In genomic region chr2:99974275-99974674, GRCh38 we compare ENCODE assay signal across 14 cellular contexts.
A peak's percentile ranks its signal among the peaks of the same experiment; 100 is the strongest.
DNase-seq lines count a peak whose midpoint lies in the region; ATAC-seq and TF ChIP-seq lines count a peak whose summit lies in the region.
"Had no signal": no experiment of that assay in that cellular context is flagged by ENCODE, and none has a peak within 500 bp of the region (broad histone marks: within the 10 kb centered on the region; RNA-seq: fewer than 3 reads in every experiment).

No MANE protein-coding gene starts in this region.

- no peaks in the 10 kb centered on the region for H3K27me3 ChIP-seq in osteoblast (ENCODE audit: insufficient read depth, low read length)
- H3K27me3 ChIP-seq: SJSA1, testis had no signal

- peaks cover 19% of the 10 kb centered on the region for H3K4me1 Mint-ChIP-seq in activated CD4-positive, alpha-beta T cell treated with anti-CD3 and anti-CD28 coated beads for 36 hours
- peaks cover 53% of the 10 kb centered on the region for H3K4me1 Mint-ChIP-seq in brain

- peak overlapping the region; percentile 70 for H3K27ac ChIP-seq in osteoblast (ENCODE audit: low read depth, low read length)
- H3K27ac ChIP-seq: SJSA1, testis had no signal

- no peaks in the 10 kb centered on the region for H3K36me3 ChIP-seq in osteoblast (ENCODE audit: insufficient read depth, low read length)
- H3K36me3 ChIP-seq: SJSA1 had no signal

- H3K4me1 ChIP-seq in osteoblast (ENCODE audit: insufficient read depth, low read length), result peaks cover 44% of the 10 kb centered on the region
- H3K4me1 ChIP-seq: SJSA1, testis had no signal

- H3K79me2 ChIP-seq in osteoblast (ENCODE audit: insufficient read depth, low read length), result no peaks in the 10 kb centered on the region

- TF ChIP-seq CTCF in brain (conservative IDR thresholded peaks at IDR 0.05) (no peak), osteoblast (IDR thresholded peaks at IDR 0.05; ENCODE audit: extremely low read depth, low read depth, low read length) (no peak)

- H3K4me3 ChIP-seq in osteoblast (ENCODE audit: insufficient read depth, low read length), result no peak overlapping the region
- H3K4me3 ChIP-seq: SJSA1, testis had no signal

- H3K9me3 Mint-ChIP-seq in activated CD4-positive, alpha-beta T cell treated with anti-CD3 and anti-CD28 coated beads for 36 hours (ENCODE audit: low read depth), result no peaks in the 10 kb centered on the region
- H3K9me3 Mint-ChIP-seq in brain, result no peaks in the 10 kb centered on the region
- H3K9me3 Mint-ChIP-seq: activated CD4-positive, alpha-beta T cell treated with anti-CD3 and anti-CD28 coated beads, Interleukin-2, amount 10 ng/mL, durations not matched to agents 7 days and 5 days; dendritic cell treated with granulocyte-macrophage colony-stimulating factor and Interleukin-4, amounts not matched to agents 40 ng/mL and 50 ng/mL, for 4 days had no signal

- H4K20me1 ChIP-seq in osteoblast (ENCODE audit: insufficient read depth, low read length), result no peaks in the 10 kb centered on the region

- H3K4me3 Mint-ChIP-seq in activated CD4-positive, alpha-beta T cell treated with anti-CD3 and anti-CD28 coated beads for 36 hours, result no peak overlapping the region
- H3K4me3 Mint-ChIP-seq in brain, result peak overlapping the region in 2 of 5 experiments; percentile 15 to 58
- H3K4me3 Mint-ChIP-seq: activated CD4-positive, alpha-beta T cell treated with anti-CD3 and anti-CD28 coated beads, Interleukin-2, amount 10 ng/mL, durations not matched to agents 7 days and 5 days; dendritic cell treated with granulocyte-macrophage colony-stimulating factor and Interleukin-4, amounts not matched to agents 40 ng/mL and 50 ng/mL, for 4 days had no signal

- H3K9me3 ChIP-seq in osteoblast (ENCODE audit: low read depth, low read length), result no peaks in the 10 kb centered on the region
- H3K9me3 ChIP-seq: SJSA1, testis had no signal

- intact Hi-C loops in activated CD4-positive, alpha-beta T cell treated with anti-CD3 and anti-CD28 coated beads for 36 hours (cut with DNase I, micrococcal nuclease), result loop anchor here in 1 of 2 experiments (2.0 kb wide), 1 partner anchor 87 kb away; no protein-coding TSS in a partner anchor

- no peak overlapping the region for H3K27ac Mint-ChIP-seq in activated CD4-positive, alpha-beta T cell treated with anti-CD3 and anti-CD28 coated beads for 36 hours
- H3K27ac Mint-ChIP-seq in brain, result peak overlapping the region in 4 of 5 experiments; percentile 28 to 54 (median 37)
- H3K27ac Mint-ChIP-seq: activated CD4-positive, alpha-beta T cell treated with anti-CD3 and anti-CD28 coated beads, Interleukin-2, amount 10 ng/mL, durations not matched to agents 7 days and 5 days; dendritic cell treated with granulocyte-macrophage colony-stimulating factor and Interleukin-4, amounts not matched to agents 40 ng/mL and 50 ng/mL, for 4 days had no signal

- H3K27me3 Mint-ChIP-seq in activated CD4-positive, alpha-beta T cell treated with anti-CD3 and anti-CD28 coated beads for 36 hours, result no peaks in the 10 kb centered on the region
- H3K27me3 Mint-ChIP-seq in brain, result peaks cover 9% of the 10 kb centered on the region
- H3K27me3 Mint-ChIP-seq: activated CD4-positive, alpha-beta T cell treated with anti-CD3 and anti-CD28 coated beads, Interleukin-2, amount 10 ng/mL, durations not matched to agents 7 days and 5 days had no signal

- H2AFZ ChIP-seq in osteoblast (ENCODE audit: low read length), result no peak overlapping the region

- CTCF ChIA-PET in activated CD4-positive, alpha-beta T cell treated with anti-CD3 and anti-CD28 coated beads for 36 hours (lab: Charles Lee), result interaction anchor here (1.1 to 1.6 kb wide), 2 partner anchors 269 to 289 kb away, joined by 3 to 7 read pairs; no protein-coding TSS in a partner anchor

- DNase-seq in activated CD4-positive, alpha-beta T cell treated with anti-CD3 and anti-CD28 coated beads for 36 hours, result peak; percentile 20
- DNase-seq in activated CD4-positive, alpha-beta T cell treated with anti-CD3 and anti-CD28 coated beads, Interleukin-2, amount 50 U/mL, for 1 hour, result no peak
- DNase-seq in NCI-H2107 treated with DMSO at 0.1 percent for 48 hours (lab: John Stamatoyannopoulos, UW; ENCODE audit: unreplicated experiment), result peak; percentile 80
- no peak for DNase-seq in osteoblast (ENCODE audit: insufficient read length, low spot score, missing footprints)
- DNase-seq in central memory CD4-positive, alpha-beta T cell, result no peak
- DNase-seq in NCI-H510A (lab: John Stamatoyannopoulos, UW), result no peak
- DNase-seq: activated CD4-positive, alpha-beta T cell treated with anti-CD3 and anti-CD28 coated beads, Interleukin-2, amount 10 ng/mL, durations not matched to agents 7 days and 5 days; activated naive CD4-positive, alpha-beta T cell treated with Interleukin-2 at 50 U/mL for 16 hours; GOT3; testis had no signal

- H3K36me3 Mint-ChIP-seq in activated CD4-positive, alpha-beta T cell treated with anti-CD3 and anti-CD28 coated beads for 36 hours (ENCODE audit: low read depth), result peaks cover 1% of the 10 kb centered on the region
- peaks cover 26% of the 10 kb centered on the region for H3K36me3 Mint-ChIP-seq in brain

- POLR2A ChIA-PET in activated CD4-positive, alpha-beta T cell treated with anti-CD3 and anti-CD28 coated beads for 36 hours (lab: Charles Lee), result no interaction called here

- peak overlapping the region; percentile 43 for H3K4me2 ChIP-seq in osteoblast (ENCODE audit: insufficient read depth, low read length)

- ATAC-seq in activated CD4-positive, alpha-beta T cell treated with anti-CD3 and anti-CD28 coated beads for 36 hours, result peak; percentile 77
- no peak for ATAC-seq in GM21529 (IDR thresholded peaks at IDR 0.05; ENCODE audit: unreplicated experiment)

Comparison
In these comparisons a context has a peak if more than half of its experiments do, and no peak if none do; other contexts are left out.
1. DNase-seq: peak in activated CD4-positive, alpha-beta T cell treated with anti-CD3 and anti-CD28 coated beads for 36 hours (single experiment) and NCI-H2107 treated with DMSO at 0.1 percent for 48 hours (single experiment); none in activated CD4-positive, alpha-beta T cell treated with anti-CD3 and anti-CD28 coated beads, Interleukin-2, amount 50 U/mL, for 1 hour (single experiment), osteoblast (single experiment), central memory CD4-positive, alpha-beta T cell (single experiment) and NCI-H510A (single experiment).